ENCODE assay signal across 15 cellular contexts in the genomic region with DNA sequence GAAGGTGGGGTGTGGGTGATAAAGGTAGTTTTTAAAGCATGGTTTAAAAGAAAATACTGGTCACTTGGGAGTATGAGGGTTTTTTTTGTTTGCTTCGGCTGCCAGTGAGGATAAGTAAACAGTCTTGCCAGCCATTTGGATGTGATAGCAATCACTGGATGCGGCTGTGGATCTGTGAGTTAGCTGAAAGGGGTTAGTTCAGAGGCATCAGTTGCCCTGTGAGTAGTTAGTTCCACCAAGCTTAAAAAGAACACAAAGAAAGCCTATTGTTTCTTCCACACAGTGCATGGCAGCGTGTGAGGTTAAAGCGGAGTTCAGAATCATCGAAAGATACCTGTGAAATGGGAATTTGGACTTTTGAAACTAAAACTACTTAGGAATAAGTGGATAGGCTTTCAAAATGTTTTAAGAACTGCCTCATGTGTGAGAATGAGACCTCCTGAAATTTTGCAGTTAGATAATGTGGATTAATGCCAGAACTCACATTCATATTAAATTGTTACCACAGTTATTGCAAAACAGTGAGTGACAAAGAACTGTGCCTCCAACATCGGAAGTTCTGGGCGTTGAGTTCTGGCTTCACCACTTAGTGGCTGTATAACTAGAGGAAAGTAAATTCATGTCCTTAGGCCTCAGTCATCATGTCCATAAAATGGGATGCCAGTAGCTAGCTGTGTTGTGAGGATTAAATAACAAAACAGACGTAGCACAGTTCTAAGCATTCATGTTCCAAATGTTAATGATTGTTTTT. TPM values are rescaled to one million over a fixed set of nuclear protein-coding genes. Genes with fewer than 3 reads are reported as not detected.
DNase-seq lines count a peak whose midpoint lies in the region; ATAC-seq and TF ChIP-seq lines count a peak whose summit lies in the region.
"Had no signal": no experiment of that assay in that cellular context is flagged by ENCODE, and none has a peak within 500 bp of the region (broad histone marks: within the 10 kb centered on the region; RNA-seq: fewer than 3 reads in every experiment).

No MANE protein-coding gene starts in this region.

- no peaks in the 10 kb centered on the region for H3K9me3 ChIP-seq in endodermal cell (ENCODE audit: control insufficient read depth, low read length)
- H3K9me3 ChIP-seq in muscle layer of duodenum (ENCODE audit: control insufficient read depth in 1 of 2, low read length in 2 of 2), result no peaks in the 10 kb centered on the region
- H3K9me3 ChIP-seq: tibial artery had no signal

- TF ChIP-seq CTCF in endodermal cell (conservative IDR thresholded peaks at IDR 0.05) (no peak), type B pancreatic cell (conservative IDR thresholded peaks at IDR 0.05) (no peak)

- H3K27ac ChIP-seq in endodermal cell (ENCODE audit: low read depth, low read length) (no peak overlapping the region), muscle layer of duodenum (ENCODE audit: low read length) (peak overlapping the region; percentile 40)
- H3K27ac ChIP-seq: tibial artery had no signal

- WGBS in endodermal cell (ENCODE audit: insufficient coverage in 1 of 2, insufficient read length in 1 of 2), 2 experiments, result 81 to 82% methylated on average over 7 to 8 of the region's 8 CpGs

- no peaks in the 10 kb centered on the region for H3K9me3 Mint-ChIP-seq in endodermal cell
- H3K9me3 Mint-ChIP-seq in type B pancreatic cell, result no peaks in the 10 kb centered on the region
- H3K9me3 Mint-ChIP-seq: naive thymus-derived CD8-positive, alpha-beta T cell had no signal

- ATAC-seq in HG03045 (IDR thresholded peaks at IDR 0.05; ENCODE audit: unreplicated experiment) (no peak), GM18502 (IDR thresholded peaks at IDR 0.05; ENCODE audit: poor library complexity, unreplicated experiment) (no peak), GM18868 (IDR thresholded peaks at IDR 0.05; ENCODE audit: unreplicated experiment) (no peak)
- ATAC-seq: naive thymus-derived CD8-positive, alpha-beta T cell had no signal

- H3K4me1 Mint-ChIP-seq in endodermal cell, result peaks cover 48% of the 10 kb centered on the region
- H3K4me1 Mint-ChIP-seq in type B pancreatic cell (ENCODE audit: unreplicated experiment), result peaks cover 55% of the 10 kb centered on the region
- H3K4me1 Mint-ChIP-seq: naive thymus-derived CD8-positive, alpha-beta T cell had no signal

- H3K4me3 Mint-ChIP-seq in endodermal cell (peak overlapping the region; percentile 9), type B pancreatic cell (peak overlapping the region; percentile 91)
- H3K4me3 Mint-ChIP-seq: naive thymus-derived CD8-positive, alpha-beta T cell had no signal

- H3K36me3 ChIP-seq in endodermal cell (ENCODE audit: control insufficient read depth, insufficient read depth, low read length) (no peaks in the 10 kb centered on the region), muscle layer of duodenum (ENCODE audit: control insufficient read depth in 1 of 2, insufficient read depth in 2 of 2, low read length in 2 of 2) (no peaks in the 10 kb centered on the region)
- H3K36me3 ChIP-seq: tibial artery had no signal

- H3K36me3 Mint-ChIP-seq in endodermal cell (ENCODE audit: low read depth), result no peaks in the 10 kb centered on the region
- peaks cover 10% of the 10 kb centered on the region for H3K36me3 Mint-ChIP-seq in type B pancreatic cell
- H3K36me3 Mint-ChIP-seq: naive thymus-derived CD8-positive, alpha-beta T cell had no signal

- no peaks in the 10 kb centered on the region for H3K27me3 ChIP-seq in endodermal cell (ENCODE audit: control insufficient read depth, insufficient read depth, low read length, poor library complexity, severe bottlenecking)
- no peaks in the 10 kb centered on the region for H3K27me3 ChIP-seq in muscle layer of duodenum (ENCODE audit: low read depth, low read length)
- H3K27me3 ChIP-seq: tibial artery had no signal

- H3K27me3 Mint-ChIP-seq in endodermal cell (ENCODE audit: insufficient read depth) (no peaks in the 10 kb centered on the region), type B pancreatic cell (no peaks in the 10 kb centered on the region)

- DNase-seq in NCI-H187 treated with DMSO at 0.1 percent for 48 hours (lab: John Stamatoyannopoulos, UW) (peak; percentile 9), NCI-H187 (lab: John Stamatoyannopoulos, UW) (no peak), endodermal cell (no peak), type B pancreatic cell (ENCODE audit: extremely low spot score, unreplicated experiment) (no peak)
- DNase-seq: activated CD4-positive, alpha-beta T cell treated with anti-CD3 and anti-CD28 coated beads, Interleukin-2, amount 50 U/mL, for 4 hours; activated naive CD4-positive, alpha-beta T cell treated with Interleukin-2 at 50 U/mL for 16 hours; DND-41; naive thymus-derived CD8-positive, alpha-beta T cell; NCI-H69; stimulated activated CD4-positive, alpha-beta T cell treated with anti-CD3 and anti-CD28 coated beads, Interleukin-4, amount 100 ng/mL, for 4 hours had no signal

- H3K4me1 ChIP-seq in endodermal cell (ENCODE audit: control insufficient read depth, insufficient read depth, low read length) (peaks cover 20% of the 10 kb centered on the region), muscle layer of duodenum (ENCODE audit: control insufficient read depth in 1 of 2, insufficient read depth in 2 of 2, low read length in 2 of 2) (no peaks in the 10 kb centered on the region)
- H3K4me1 ChIP-seq: tibial artery had no signal

- peak overlapping the region; percentile 61 for H3K4me3 ChIP-seq in endodermal cell (ENCODE audit: low read length)
- no peak overlapping the region for H3K4me3 ChIP-seq in muscle layer of duodenum (ENCODE audit: low read depth in 1 of 2, low read length in 2 of 2)
- H3K4me3 ChIP-seq: tibial artery had no signal

- H3K27ac Mint-ChIP-seq in endodermal cell (peak overlapping the region; percentile 84), type B pancreatic cell (peak overlapping the region; percentile 98)
- H3K27ac Mint-ChIP-seq: naive thymus-derived CD8-positive, alpha-beta T cell had no signal

- peak overlapping the region; percentile 7 for H3K9ac ChIP-seq in endodermal cell (ENCODE audit: extremely low read depth, low read length, poor library complexity, severe bottlenecking)

RNA-seq across cellular contexts. Expression of a gene that starts 31.2 kb away (rescaled TPM):
- total RNA-seq in endodermal cell (10 to 100 TPM; 25.4 to 27.2 TPM), type B pancreatic cell (ENCODE audit: low replicate concordance) (73.2 and 99.0 TPM in 2 replicates)
- 9.4 TPM for polyA plus RNA-seq in endodermal cell (2013, experiment 1 of 2)
- 10.4 TPM for polyA plus RNA-seq in endodermal cell (2013, experiment 2 of 2)
- total RNA-seq: naive thymus-derived CD8-positive, alpha-beta T cell had no signal
- polyA plus RNA-seq: naive thymus-derived CD8-positive, alpha-beta T cell had no signal
